16 cellular contexts compared by ENCODE assay signal in the genomic region with DNA sequence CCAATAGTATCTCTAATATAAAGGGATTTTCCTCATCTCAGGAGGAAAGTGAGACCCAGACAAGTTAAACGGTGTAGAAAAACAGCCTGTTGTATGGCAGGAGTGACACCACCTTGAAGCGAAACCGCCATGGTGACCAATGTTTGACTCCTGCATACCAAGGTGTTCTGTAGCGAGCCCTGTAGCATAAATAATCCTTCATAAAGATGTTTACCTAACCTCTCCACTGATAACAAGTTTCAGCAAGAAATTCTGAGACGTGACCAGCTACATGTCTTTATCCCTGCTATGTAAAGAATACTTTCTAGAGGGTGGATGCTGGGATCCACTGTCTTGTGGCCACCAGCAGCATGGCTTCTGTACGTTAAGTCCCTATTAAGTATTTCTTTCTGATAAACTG.
A peak's percentile ranks its signal among the peaks of the same experiment; 100 is the strongest.
DNase-seq lines count a peak whose midpoint lies in the region; TF ChIP-seq lines count a peak whose summit lies in the region.
"Had no signal": no experiment of that assay in that cellular context is flagged by ENCODE, and none has a peak within 500 bp of the region (broad histone marks: within the 10 kb centered on the region; RNA-seq: fewer than 3 reads in every experiment).

No MANE protein-coding gene starts in this region.

- H3K36me3 Mint-ChIP-seq in mesothelial cell of epicardium = peaks cover 59% of the 10 kb centered on the region
- H3K36me3 Mint-ChIP-seq: CD4-positive, CD25-positive, alpha-beta regulatory T cell; CD8-positive, alpha-beta T cell had no signal

- H3K27ac Mint-ChIP-seq in mesothelial cell of epicardium = peak overlapping the region; percentile 94
- H3K27ac Mint-ChIP-seq: B cell; CD4-positive, CD25-positive, alpha-beta regulatory T cell; CD8-positive, alpha-beta T cell; HFFc6 had no signal

- DNase-seq in NCI-H2227 (lab: John Stamatoyannopoulos, UW; ENCODE audit: unreplicated experiment) (peak; percentile 53), epithelial cell of esophagus (ENCODE audit: low read depth) (peak; percentile 84), mesothelial cell of epicardium (ENCODE audit: low spot score in 2 of 2, unreplicated experiment in 2 of 2) (no peak), epidermal melanocyte (ENCODE audit: insufficient read length, low spot score) (no peak), NCI-H2196 (lab: John Stamatoyannopoulos, UW; ENCODE audit: unreplicated experiment) (no peak), HuH-7 (ENCODE audit: low spot score) (no peak)
- DNase-seq: Caco-2; CD4-positive, CD25-positive, alpha-beta regulatory T cell; CD8-positive, alpha-beta T cell; DMS153; DND-41; GOT3; HFFc6 had no signal

- H3K9me3 Mint-ChIP-seq in mesothelial cell of epicardium = no peaks in the 10 kb centered on the region
- H3K9me3 Mint-ChIP-seq: HFFc6 had no signal

- TF ChIP-seq CTCF in epithelial cell of esophagus (IDR thresholded peaks at IDR 0.05; ENCODE audit: insufficient read depth, low read depth, low read length, missing control alignments) (no peak), mesothelial cell of epicardium (IDR thresholded peaks at IDR 0.05; ENCODE audit: unreplicated experiment) (no peak)

- no peak overlapping the region for H3K4me3 ChIP-seq in epithelial cell of esophagus (ENCODE audit: low read length)
- H3K4me3 ChIP-seq: BLaER1, HAP-1 had no signal

- H3K4me3 Mint-ChIP-seq in mesothelial cell of epicardium = no peak overlapping the region
- H3K4me3 Mint-ChIP-seq: B cell; CD4-positive, CD25-positive, alpha-beta regulatory T cell; CD8-positive, alpha-beta T cell; HFFc6 had no signal

- H3K4me1 Mint-ChIP-seq in mesothelial cell of epicardium = peaks cover 52% of the 10 kb centered on the region
- H3K4me1 Mint-ChIP-seq: B cell; CD4-positive, CD25-positive, alpha-beta regulatory T cell had no signal

- no peaks in the 10 kb centered on the region for H3K27me3 Mint-ChIP-seq in mesothelial cell of epicardium (ENCODE audit: low read depth)
- H3K27me3 Mint-ChIP-seq: B cell; CD4-positive, CD25-positive, alpha-beta regulatory T cell had no signal

Comparison
In these comparisons a context has a peak if more than half of its experiments do, and no peak if none do; other contexts are left out.
1. DNase-seq: peak in NCI-H2227 (single experiment) and epithelial cell of esophagus (single experiment); none in mesothelial cell of epicardium (0 of 2), epidermal melanocyte (single experiment), NCI-H2196 (single experiment) and HuH-7 (single experiment).